Comparison of ENCODE assay signal across 1 cellular context in genomic region chr2:96526101-96526591, GRCh38.
TF ChIP-seq lines count a peak whose summit lies in the region.

No MANE protein-coding gene starts in this region.

TF ChIP-seq in HepG2, 621 proteins besides CTCF, POLR2A, EP300 and RAD21:
- TF ChIP-seq MAFF (IDR thresholded peaks at IDR 0.05; ENCODE audit: low read depth, low read length): 0 out of 2 replicates have a peak, but pooled peaks have one; percentile 12
- TF ChIP-seq ZNF674 (CRISPR knock-in tag; IDR thresholded peaks at IDR 0.05; ENCODE audit: low read depth): no peak
- 0 out of 4 replicates have a peak, but pooled peaks of 1 of the 2 experiments have one; percentile 17 for TF ChIP-seq MAFK (conservative IDR thresholded peaks at IDR 0.05 in 1 of 2, IDR thresholded peaks at IDR 0.05 in 1 of 2; ENCODE audit: low read length in 2 of 2)
- TF ChIP-seq MAFG (CRISPR knock-in tag; IDR thresholded peaks at IDR 0.05): 0 out of 2 replicates have a peak, but pooled peaks have one; percentile 21
- no peak for TF ChIP-seq MXD4 (CRISPR knock-in tag; IDR thresholded peaks at IDR 0.05)
- TF ChIP-seq PRDM10 (CRISPR knock-in tag; IDR thresholded peaks at IDR 0.05; ENCODE audit: low read depth): no peak
- TF ChIP-seq KLF9 (CRISPR knock-in tag; IDR thresholded peaks at IDR 0.05; ENCODE audit: low read depth): no peak
- TF ChIP-seq MAX (IDR thresholded peaks at IDR 0.05): no peak
- no peak for TF ChIP-seq ZBTB1 (CRISPR knock-in tag; IDR thresholded peaks at IDR 0.05; ENCODE audit: borderline replicate concordance)
